In genomic region chr7:88928266-88928665, GRCh38 we compare ENCODE assay signal across 25 cellular contexts.
A peak's percentile ranks its signal among the peaks of the same experiment; 100 is the strongest.
DNase-seq lines count a peak whose midpoint lies in the region; ATAC-seq and TF ChIP-seq lines count a peak whose summit lies in the region.
"Had no signal": no experiment of that assay in that cellular context is flagged by ENCODE, and none has a peak within 500 bp of the region (broad histone marks: within the 10 kb centered on the region; RNA-seq: fewer than 3 reads in every experiment).

No MANE protein-coding gene starts in this region.

- TF ChIP-seq POLR2A in heart left ventricle (IDR thresholded peaks at IDR 0.05): no peak

- peaks cover 1% of the 10 kb centered on the region for H3K4me1 ChIP-seq in right cardiac atrium (ENCODE audit: control insufficient read depth, insufficient read depth, low read length)
- H3K4me1 ChIP-seq in heart left ventricle: peaks cover 0 to 13% (median 2%) of the 10 kb centered on the region in 12 donors
- H3K4me1 ChIP-seq: HAP-1, Peyer's patch, SJSA1 had no signal

- H3K9me3 ChIP-seq in right cardiac atrium (ENCODE audit: control insufficient read depth, low read length) (no peaks in the 10 kb centered on the region), heart left ventricle (no peaks in the 10 kb centered on the region)
- H3K9me3 ChIP-seq: HAP-1, Peyer's patch, SJSA1 had no signal

- H3K36me3 ChIP-seq in heart left ventricle: no peaks in the 10 kb centered on the region
- H3K36me3 ChIP-seq: HAP-1, Peyer's patch, SJSA1 had no signal

- TF ChIP-seq CTCF in heart left ventricle (IDR thresholded peaks at IDR 0.05): no peak

- H3K27me3 ChIP-seq in right cardiac atrium (ENCODE audit: control insufficient read depth, insufficient read depth): no peaks in the 10 kb centered on the region
- no peaks in the 10 kb centered on the region for H3K27me3 ChIP-seq in heart left ventricle
- H3K27me3 ChIP-seq: Peyer's patch, SJSA1 had no signal

- H3K4me3 ChIP-seq in right cardiac atrium (ENCODE audit: low read length): no peak overlapping the region
- H3K4me3 ChIP-seq in heart left ventricle: no peak overlapping the region
- H3K4me3 ChIP-seq: GM23338, HAP-1, Peyer's patch, SJSA1 had no signal

- peak; percentile 67 to 77 for ATAC-seq in right cardiac atrium
- ATAC-seq in heart left ventricle: no peak
- ATAC-seq in HG03460 (IDR thresholded peaks at IDR 0.05; ENCODE audit: unreplicated experiment): no peak
- ATAC-seq: GM23338 had no signal

- intact Hi-C loops in right cardiac atrium (cut with DNase I): no loop called here
- intact Hi-C loops in heart left ventricle (cut with DNase I): no loop called here

- no peak overlapping the region for H3K27ac ChIP-seq in right cardiac atrium (ENCODE audit: low read length)
- H3K27ac ChIP-seq in heart left ventricle: no peak overlapping the region
- H3K27ac ChIP-seq: C4-2B, KMS-11, Peyer's patch, SJSA1 had no signal

- DNase-seq in NCI-H1417 (lab: John Stamatoyannopoulos, UW) (peak in 2 of 3 experiments; percentile 9 to 66), NCI-H1417 treated with DMSO at 0.1 percent for 48 hours (lab: John Stamatoyannopoulos, UW) (no peak), right cardiac atrium (no peak), heart left ventricle (no peak), myocyte (ENCODE audit: low read depth) (peak; percentile 35), NCI-H748 (lab: John Stamatoyannopoulos, UW; ENCODE audit: unreplicated experiment) (no peak), NCI-H748 treated with DMSO at 0.1 percent for 48 hours (lab: John Stamatoyannopoulos, UW) (no peak)
- DNase-seq: 8988T; Calu3; CD8-positive, alpha-beta memory T cell; DMS153; GDM1; IMR-90; NCI-H1105; NCI-H1694; NCI-H2081; NCI-H446; NCI-H69; Peyer's patch had no signal

Comparison
In these comparisons a context has a peak if more than half of its experiments do, and no peak if none do; other contexts are left out.
1. DNase-seq: peak in NCI-H1417 (2 of 3) and myocyte (single experiment); none in NCI-H1417 treated with DMSO at 0.1 percent for 48 hours (single experiment), right cardiac atrium (0 of 3), heart left ventricle (0 of 5), NCI-H748 (single experiment) and NCI-H748 treated with DMSO at 0.1 percent for 48 hours (single experiment).
2. ATAC-seq: peak in right cardiac atrium (2 of 2); none in heart left ventricle (0 of 4) and HG03460 (single experiment).